ENCODE assay signal across 28 cellular contexts in genomic region chr14:41663478-41663845, GRCh38. TPM values are rescaled to one million over a fixed set of nuclear protein-coding genes. Genes with fewer than 3 reads are reported as not detected.
A peak's percentile ranks its signal among the peaks of the same experiment; 100 is the strongest.
DNase-seq lines count a peak whose midpoint lies in the region; ATAC-seq, FAIRE-seq and TF ChIP-seq lines count a peak whose summit lies in the region.
"Had no signal": no experiment of that assay in that cellular context is flagged by ENCODE, and none has a peak within 500 bp of the region (broad histone marks: within the 10 kb centered on the region; RNA-seq: fewer than 3 reads in every experiment).

No MANE protein-coding gene starts in this region.

- H3K4me1 ChIP-seq in mesenchymal stem cell (ENCODE audit: control insufficient read depth, insufficient read depth, low read depth, low read length) (no peaks in the 10 kb centered on the region), hepatocyte (ENCODE audit: insufficient read depth) (peaks cover 5% of the 10 kb centered on the region)
- H3K4me1 ChIP-seq: left lung, Peyer's patch, suprapubic skin had no signal

- no peak overlapping the region for H4K8ac ChIP-seq in mesenchymal stem cell (ENCODE audit: low read length)

- H3K9me2 ChIP-seq in hepatocyte (replicated peaks; ENCODE audit: insufficient read depth), result no peaks in the 10 kb centered on the region

- H3K27me3 ChIP-seq in bronchial epithelial cell (ENCODE audit: control insufficient read depth, insufficient read depth, low read length), result no peaks in the 10 kb centered on the region
- H3K27me3 ChIP-seq in mesenchymal stem cell (ENCODE audit: control insufficient read depth in 1 of 2, insufficient read depth in 1 of 2, low read length in 2 of 2), result no peaks in the 10 kb centered on the region
- H3K27me3 ChIP-seq in hepatocyte, result no peaks in the 10 kb centered on the region
- H3K27me3 ChIP-seq: left lung, Peyer's patch, suprapubic skin had no signal

- no peak overlapping the region for H2AFZ ChIP-seq in mesenchymal stem cell (ENCODE audit: low read depth, low read length)
- no peak overlapping the region for H2AFZ ChIP-seq in hepatocyte

- H3K4ac ChIP-seq in mesenchymal stem cell (ENCODE audit: low read depth in 1 of 2, low read length in 2 of 2), result no peak overlapping the region

- no peak overlapping the region for H3K23ac ChIP-seq in mesenchymal stem cell (ENCODE audit: low read length in 2 of 2)

- no peak overlapping the region for H2BK120ac ChIP-seq in mesenchymal stem cell (ENCODE audit: low read depth, low read length)

- TF ChIP-seq CTCF in bronchial epithelial cell (IDR thresholded peaks at IDR 0.05; ENCODE audit: insufficient read depth, low read length, severe bottlenecking) (no peak), hepatocyte (IDR thresholded peaks at IDR 0.05; ENCODE audit: poor library complexity) (no peak)

- H2BK12ac ChIP-seq in mesenchymal stem cell (ENCODE audit: low read length in 2 of 2), result no peak overlapping the region

- FAIRE-seq in bronchial epithelial cell (lab: Jason Lieb, UNC), result no peak
- FAIRE-seq: urothelium cell line had no signal

- WGBS in mesenchymal stem cell, result 88% methylated on average over 1 of the region's 2 CpGs
- 78% methylated on average over 2 of the region's 2 CpGs for WGBS in hepatocyte (ENCODE audit: low lambda C conversion rate, missing lambda C conversion rate)

- DNase-seq in DMS 273 treated with DMSO at 0.1 percent for 48 hours (lab: John Stamatoyannopoulos, UW) (peak; percentile 24), NCI-H2171 treated with DMSO at 0.1 percent for 48 hours (lab: John Stamatoyannopoulos, UW) (peak; percentile 78), bronchial epithelial cell (ENCODE audit: low read depth) (peak; percentile 0), mesenchymal stem cell (no peak), SW480 (ENCODE audit: low spot score) (no peak), hepatocyte (ENCODE audit: low spot score) (no peak), mucosa of gallbladder (ENCODE audit: low spot score) (no peak)
- no peak for DNase-seq in activated naive CD4-positive, alpha-beta T cell treated with anti-CD3 and anti-CD28 coated beads, Interleukin-2, amount 50 U/mL, for 72 hours (ENCODE audit: low spot score in 2 of 2)
- DNase-seq: activated CD4-positive, alpha-beta T cell treated with anti-CD3 and anti-CD28 coated beads, Interleukin-2, amount 50 U/mL, for 1 hour; C1 segment of cervical spinal cord; left lung; midbrain; NCI-H2081 treated with DMSO at 0.1 percent for 48 hours; NCI-H524; Peyer's patch; posterior cingulate gyrus; stimulated activated CD4-positive, alpha-beta T cell treated with anti-CD3 and anti-CD28 coated beads, Interleukin-1b, Interleukin-23, amount 100 ng/mL, for 48 hours; T-helper 17 cell had no signal

- H3K36me3 ChIP-seq in bronchial epithelial cell (ENCODE audit: control insufficient read depth, insufficient read depth, low read length) (no peaks in the 10 kb centered on the region), mesenchymal stem cell (ENCODE audit: control insufficient read depth in 1 of 2, insufficient read depth in 2 of 2, low read depth in 1 of 2, low read length in 2 of 2) (no peaks in the 10 kb centered on the region), hepatocyte (replicated peaks; ENCODE audit: insufficient read depth, low read depth) (no peaks in the 10 kb centered on the region)
- H3K36me3 ChIP-seq: left lung, Peyer's patch, suprapubic skin had no signal

- no peaks in the 10 kb centered on the region for H3K79me2 ChIP-seq in hepatocyte

- H2AK5ac ChIP-seq in mesenchymal stem cell (ENCODE audit: low read length, severe bottlenecking), result no peak overlapping the region

- H3K27ac ChIP-seq in mesenchymal stem cell (ENCODE audit: low read length, poor library complexity, severe bottlenecking), result peak overlapping the region; percentile 72
- no peak overlapping the region for H3K27ac ChIP-seq in hepatocyte
- H3K27ac ChIP-seq: coronary artery, KMS-11, left lung, Peyer's patch, suprapubic skin had no signal

- H4K20me1 ChIP-seq in hepatocyte (ENCODE audit: insufficient read depth, poor library complexity, severe bottlenecking), result no peaks in the 10 kb centered on the region

- H3K36me3 Mint-ChIP-seq in activated naive CD4-positive, alpha-beta T cell treated with anti-CD3 and anti-CD28 coated beads, Interleukin-2, amount 50 U/mL, for 72 hours, result no peaks in the 10 kb centered on the region
- H3K36me3 Mint-ChIP-seq: activated naive CD4-positive, alpha-beta T cell treated with anti-CD3 and anti-CD28 coated beads, Interleukin-2, amount 50 U/mL, for 24 hours; brain; stimulated activated effector memory CD8-positive, alpha-beta T cell treated with anti-CD3 and anti-CD28 coated beads, Interleukin-12 subunit alpha, Interleukin-12 subunit beta, amount 100 ng/mL, for 72 hours had no signal

- H2BK5ac ChIP-seq in mesenchymal stem cell (ENCODE audit: low read depth, low read length, poor library complexity, severe bottlenecking), result no peak overlapping the region

- H3K18ac ChIP-seq in mesenchymal stem cell (ENCODE audit: low read depth in 1 of 2, low read length in 2 of 2), result no peak overlapping the region

- H3K9me3 Mint-ChIP-seq in activated naive CD4-positive, alpha-beta T cell treated with anti-CD3 and anti-CD28 coated beads, Interleukin-2, amount 50 U/mL, for 72 hours, result no peaks in the 10 kb centered on the region
- H3K9me3 Mint-ChIP-seq: activated naive CD4-positive, alpha-beta T cell treated with anti-CD3 and anti-CD28 coated beads, Interleukin-2, amount 50 U/mL, for 24 hours; activated T-helper 1 cell treated with anti-CD3 and anti-CD28 coated beads, Interleukin-12 subunit alpha, Interleukin-12 subunit beta, Interleukin-2, Interleukin-4 antibody, amounts not matched to agents 30 ng/mL and 10 ng/mL and 1 ng/mL, durations not matched to agents 14 hours and 24 hours and 36 hours; neural crest cell had no signal

- no peak overlapping the region for H2BK15ac ChIP-seq in mesenchymal stem cell (ENCODE audit: low read depth, poor library complexity, severe bottlenecking)

- H3K79me1 ChIP-seq in mesenchymal stem cell (replicated peaks; ENCODE audit: low read length, poor library complexity, severe bottlenecking), result no peaks in the 10 kb centered on the region

- H3K9me3 ChIP-seq in mesenchymal stem cell (ENCODE audit: control insufficient read depth, low read length) (no peaks in the 10 kb centered on the region), hepatocyte (ENCODE audit: low read depth) (no peaks in the 10 kb centered on the region)
- H3K9me3 ChIP-seq: left lung, Peyer's patch, suprapubic skin had no signal

- no peak overlapping the region for H4K91ac ChIP-seq in mesenchymal stem cell (ENCODE audit: low read length)

- ATAC-seq in activated naive CD4-positive, alpha-beta T cell treated with anti-CD3 and anti-CD28 coated beads, Interleukin-2, amount 50 U/mL, for 72 hours, result no peak
- ATAC-seq: left lung; stimulated activated effector memory CD8-positive, alpha-beta T cell treated with anti-CD3 and anti-CD28 coated beads, Interleukin-12 subunit alpha, Interleukin-12 subunit beta, amount 100 ng/mL, for 72 hours; T-helper 17 cell had no signal

- no peak overlapping the region for H3K27ac Mint-ChIP-seq in activated naive CD4-positive, alpha-beta T cell treated with anti-CD3 and anti-CD28 coated beads, Interleukin-2, amount 50 U/mL, for 72 hours
- H3K27ac Mint-ChIP-seq: activated naive CD4-positive, alpha-beta T cell treated with anti-CD3 and anti-CD28 coated beads, Interleukin-2, amount 50 U/mL, for 24 hours; activated T-helper 1 cell treated with anti-CD3 and anti-CD28 coated beads, Interleukin-12 subunit alpha, Interleukin-12 subunit beta, Interleukin-2, Interleukin-4 antibody, amounts not matched to agents 30 ng/mL and 10 ng/mL and 1 ng/mL, durations not matched to agents 14 hours and 24 hours and 36 hours; stimulated activated effector memory CD8-positive, alpha-beta T cell treated with anti-CD3 and anti-CD28 coated beads, Interleukin-12 subunit alpha, Interleukin-12 subunit beta, amount 100 ng/mL, for 72 hours; T-helper 17 cell had no signal

- H3K4me2 ChIP-seq in mesenchymal stem cell (ENCODE audit: low read length, poor library complexity, severe bottlenecking) (peak overlapping the region; percentile 43), hepatocyte (no peak overlapping the region)
- H3K4me2 ChIP-seq: KMS-11 had no signal

- no peak overlapping the region for H3K9ac ChIP-seq in mesenchymal stem cell (ENCODE audit: low read length)
- H3K9ac ChIP-seq: KMS-11 had no signal

- H3K4me3 ChIP-seq in bronchial epithelial cell (ENCODE audit: low read depth, low read length), result no peak overlapping the region
- no peak overlapping the region for H3K4me3 ChIP-seq in mesenchymal stem cell (ENCODE audit: insufficient read depth in 1 of 2, low read depth in 1 of 2, low read length in 2 of 2)
- no peak overlapping the region for H3K4me3 ChIP-seq in hepatocyte
- H3K4me3 ChIP-seq: coronary artery, left lung, Peyer's patch, suprapubic skin had no signal

- H3K14ac ChIP-seq in mesenchymal stem cell (ENCODE audit: low read length in 2 of 2), result no peak overlapping the region

RNA-seq across cellular contexts. Expression of gene LRFN5, which starts 56.8 kb away (rescaled TPM):
- total RNA-seq in bronchial epithelial cell, result under 0.01 and 0.13 TPM in 2 replicates
- 2.8 TPM for polyA plus RNA-seq in mesenchymal stem cell (2013, experiment 1 of 2)
- polyA plus RNA-seq in mesenchymal stem cell (2013, experiment 2 of 2), result 2.8 TPM
- total RNA-seq in hepatocyte, result 8.7 and 8.8 TPM in 2 replicates
- polyA plus RNA-seq in hepatocyte, result 1.8 and 3.3 TPM in 2 replicates
- not detected for total RNA-seq in activated naive CD4-positive, alpha-beta T cell treated with anti-CD3 and anti-CD28 coated beads, Interleukin-2, amount 50 U/mL, for 72 hours
- total RNA-seq in mucosa of gallbladder, result 2.8 TPM
- total RNA-seq: activated T-helper 1 cell treated with anti-CD3 and anti-CD28 coated beads, Interleukin-12 subunit alpha, Interleukin-12 subunit beta, Interleukin-2, Interleukin-4 antibody, amounts not matched to agents 30 ng/mL and 10 ng/mL and 1 ng/mL, durations not matched to agents 14 hours and 24 hours and 36 hours; SK-MEL-5; T-helper 17 cell had no signal

Comparison
In these comparisons a context has a peak if more than half of its experiments do, and no peak if none do; other contexts are left out.
1. DNase-seq: peak in DMS 273 treated with DMSO at 0.1 percent for 48 hours (single experiment), NCI-H2171 treated with DMSO at 0.1 percent for 48 hours (single experiment) and bronchial epithelial cell (single experiment); none in mesenchymal stem cell (single experiment), SW480 (single experiment), hepatocyte (single experiment), activated naive CD4-positive, alpha-beta T cell treated with anti-CD3 and anti-CD28 coated beads, Interleukin-2, amount 50 U/mL, for 72 hours (0 of 2) and mucosa of gallbladder (single experiment).